In genomic region chr11:13127161-13127560, GRCh38 we compare ENCODE assay signal across 17 cellular contexts.
"Had no signal": no experiment of that assay in that cellular context is flagged by ENCODE, and none has a peak within 500 bp of the region (broad histone marks: within the 10 kb centered on the region; RNA-seq: fewer than 3 reads in every experiment).

No MANE protein-coding gene starts in this region.

- H3K36me3 ChIP-seq: brain microvascular endothelial cell, lower lobe of right lung, pancreas, thyroid gland had no signal

- H3K9me3 ChIP-seq: lower lobe of right lung, pancreas, thyroid gland had no signal

- H3K4me1 ChIP-seq: lower lobe of right lung, pancreas had no signal

- H3K4me3 ChIP-seq: lower lobe of right lung, pancreas, thyroid gland had no signal

- H3K27me3 ChIP-seq: brain microvascular endothelial cell, pancreas, thyroid gland had no signal

- DNase-seq: activated CD4-positive, alpha-beta memory T cell treated with anti-CD3 and anti-CD28 coated beads, Interleukin-2, amount 10 ng/mL, durations not matched to agents 7 days and 5 days; activated CD4-positive, alpha-beta T cell treated with anti-CD3 and anti-CD28 coated beads for 4 hours; activated CD8-positive, alpha-beta memory T cell treated with anti-CD3 and anti-CD28 coated beads, Interleukin-2, amount 50 U/mL, for 4 hours; activated gamma-delta T cell treated with Interleukin-2 at 50 U/mL for 16 hours; activated naive CD8-positive, alpha-beta T cell treated with anti-CD3 and anti-CD28 coated beads for 36 hours; activated T-cell treated with anti-CD3 and anti-CD28 coated beads, Interleukin-2, amount 50 U/mL, for 72 hours; amygdala; cortex of kidney; effector CD8-positive, alpha-beta T cell; head of caudate nucleus; immature natural killer cell; left cardiac atrium; lower lobe of right lung; pancreas; stimulated activated CD4-positive, alpha-beta T cell treated with anti-CD3 and anti-CD28 coated beads, Interleukin-2, amount 100 ng/mL, for 48 hours had no signal
